In the genomic region with DNA sequence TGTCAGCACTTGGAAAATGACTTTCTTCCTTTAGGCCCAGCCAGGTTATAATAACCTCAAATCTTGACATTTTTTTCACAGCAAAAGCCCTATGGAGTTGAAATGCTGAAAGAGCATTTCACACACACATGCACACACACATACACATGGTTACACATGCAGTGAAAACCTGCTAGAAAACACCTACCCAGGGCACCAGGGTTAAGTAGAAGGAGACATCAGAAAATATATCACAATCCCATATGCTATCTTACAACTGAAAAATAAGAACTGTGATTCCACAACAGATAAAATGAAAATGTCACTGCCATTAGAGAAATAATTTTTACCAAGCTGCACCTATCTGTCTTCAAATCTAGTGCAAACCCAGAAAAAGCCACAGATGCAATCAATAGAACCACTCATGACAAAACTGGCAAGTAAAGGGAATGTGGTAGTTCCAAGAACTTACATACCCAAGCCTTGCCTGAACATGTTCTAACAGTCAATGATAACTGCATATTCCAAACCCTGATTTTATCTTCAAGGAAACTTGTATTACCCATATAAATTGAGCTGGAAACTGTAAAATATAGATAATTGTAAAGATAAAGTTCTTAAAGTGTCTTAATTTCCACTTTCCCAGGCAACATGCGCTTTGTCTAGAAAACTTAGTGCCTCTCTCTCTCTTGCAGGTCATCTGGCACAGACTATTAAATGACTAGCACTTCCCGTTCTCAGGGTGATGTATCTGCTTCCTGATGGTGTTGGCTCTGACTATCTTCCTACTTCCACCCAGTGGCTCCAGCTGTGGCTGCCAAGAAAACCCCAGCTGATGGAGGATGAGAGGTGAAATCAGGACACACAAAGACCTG, we compare ENCODE assay signal across 8 cellular contexts.
DNase-seq lines count a peak whose midpoint lies in the region; ATAC-seq and TF ChIP-seq lines count a peak whose summit lies in the region.

No MANE protein-coding gene starts in this region.

- peak overlapping the region; percentile 28 for H3K27ac ChIP-seq in CD4-positive, alpha-beta memory T cell (ENCODE audit: low read depth, low read length)
- H3K27ac ChIP-seq in lower lobe of right lung: no peak overlapping the region

- H3K27me3 ChIP-seq in CD4-positive, alpha-beta memory T cell (ENCODE audit: insufficient read depth, low read length): no peaks in the 10 kb centered on the region
- no peaks in the 10 kb centered on the region for H3K27me3 ChIP-seq in lower lobe of right lung (ENCODE audit: low read depth)

- H3K4me1 Mint-ChIP-seq in CD4-positive, alpha-beta memory T cell: peaks cover 28 to 46% (median 35%) of the 10 kb centered on the region in 4 donors
- H3K4me1 Mint-ChIP-seq in activated naive CD8-positive, alpha-beta T cell treated with anti-CD3 and anti-CD28 coated beads for 36 hours: peaks cover 34% of the 10 kb centered on the region

- H3K36me3 Mint-ChIP-seq in CD4-positive, alpha-beta memory T cell: peaks cover 0 to 2% of the 10 kb centered on the region in 2 donors
- H3K36me3 Mint-ChIP-seq in activated naive CD8-positive, alpha-beta T cell treated with anti-CD3 and anti-CD28 coated beads for 36 hours: peaks cover 13% of the 10 kb centered on the region

- H3K4me1 ChIP-seq in CD4-positive, alpha-beta memory T cell (ENCODE audit: insufficient read depth, low read length): peaks cover 26% of the 10 kb centered on the region
- no peaks in the 10 kb centered on the region for H3K4me1 ChIP-seq in lower lobe of right lung

- POLR2A ChIA-PET in CD4-positive, alpha-beta memory T cell (lab: Charles Lee; ENCODE audit: partially characterized antibody): interaction anchor here (0.7 to 4.0 kb wide), 6 partner anchors 8 to 43 kb away, joined by 3 to 43 read pairs (median 3); no protein-coding TSS in a partner anchor

- CTCF ChIA-PET in CD4-positive, alpha-beta memory T cell (lab: Charles Lee; ENCODE audit: partially characterized antibody): interaction anchor here (1.3 kb wide), 1 partner anchor 42 kb away, joined by 3 read pairs; no protein-coding TSS in a partner anchor

- peak overlapping the region; percentile 74 to 95 (median 89) for H3K27ac Mint-ChIP-seq in CD4-positive, alpha-beta memory T cell
- H3K27ac Mint-ChIP-seq in activated naive CD8-positive, alpha-beta T cell treated with anti-CD3 and anti-CD28 coated beads for 36 hours: peak overlapping the region; percentile 22

- H3K36me3 ChIP-seq in CD4-positive, alpha-beta memory T cell (ENCODE audit: insufficient read depth, low read length): no peaks in the 10 kb centered on the region
- H3K36me3 ChIP-seq in lower lobe of right lung: no peaks in the 10 kb centered on the region

- intact Hi-C loops in CD4-positive, alpha-beta memory T cell (cut with micrococcal nuclease): no loop called here
- intact Hi-C loops in lower lobe of right lung (cut with DNase I): no loop called here

- no peak for TF ChIP-seq CTCF in lower lobe of right lung (IDR thresholded peaks at IDR 0.05)

- peak overlapping the region in 6 of 8 donors; percentile 27 to 74 (median 48) for H3K4me3 Mint-ChIP-seq in CD4-positive, alpha-beta memory T cell
- no peak overlapping the region for H3K4me3 Mint-ChIP-seq in activated naive CD8-positive, alpha-beta T cell treated with anti-CD3 and anti-CD28 coated beads for 36 hours

- H3K27me3 Mint-ChIP-seq in CD4-positive, alpha-beta memory T cell: no peaks in the 10 kb centered on the region
- no peaks in the 10 kb centered on the region for H3K27me3 Mint-ChIP-seq in activated naive CD8-positive, alpha-beta T cell treated with anti-CD3 and anti-CD28 coated beads for 36 hours

- ATAC-seq in lower lobe of right lung (peak; percentile 80 to 81), HG02840 (IDR thresholded peaks at IDR 0.05; ENCODE audit: low FRiP score, unreplicated experiment) (no peak)

- in situ Hi-C loops in KBM-7 (cut with MboI; ENCODE audit: low pct_unique_long_range_greater_than_20kb, low sequenced_read_pairs): no loop called here

- H3K9me3 ChIP-seq in CD4-positive, alpha-beta memory T cell (ENCODE audit: control insufficient read depth in 1 of 2, low read length in 2 of 2): no peaks in the 10 kb centered on the region
- no peaks in the 10 kb centered on the region for H3K9me3 ChIP-seq in lower lobe of right lung

- peaks cover 0 to 2% (median 0%) of the 10 kb centered on the region in 8 donors for H3K9me3 Mint-ChIP-seq in CD4-positive, alpha-beta memory T cell
- H3K9me3 Mint-ChIP-seq in activated naive CD8-positive, alpha-beta T cell treated with anti-CD3 and anti-CD28 coated beads for 36 hours: peaks cover 11% of the 10 kb centered on the region

- peak in 1 of 5 donors; percentile 28 for DNase-seq in CD4-positive, alpha-beta memory T cell
- DNase-seq in KBM-7 (peak; percentile 89), lower lobe of right lung (no peak), DMS79 treated with DMSO at 0.1 percent for 48 hours (lab: John Stamatoyannopoulos, UW) (no peak), T1000 (lab: John Stamatoyannopoulos, UW) (no peak), dedifferentiated amniotic fluid mesenchymal stem cell (ENCODE audit: extremely low spot score) (no peak)
- no peak for DNase-seq in activated naive CD8-positive, alpha-beta T cell treated with anti-CD3 and anti-CD28 coated beads for 36 hours

- H3K4me3 ChIP-seq in CD4-positive, alpha-beta memory T cell (ENCODE audit: low read length in 2 of 2): no peak overlapping the region
- H3K4me3 ChIP-seq in lower lobe of right lung: no peak overlapping the region
